ENCODE assay signal across 8 cellular contexts in the genomic region with DNA sequence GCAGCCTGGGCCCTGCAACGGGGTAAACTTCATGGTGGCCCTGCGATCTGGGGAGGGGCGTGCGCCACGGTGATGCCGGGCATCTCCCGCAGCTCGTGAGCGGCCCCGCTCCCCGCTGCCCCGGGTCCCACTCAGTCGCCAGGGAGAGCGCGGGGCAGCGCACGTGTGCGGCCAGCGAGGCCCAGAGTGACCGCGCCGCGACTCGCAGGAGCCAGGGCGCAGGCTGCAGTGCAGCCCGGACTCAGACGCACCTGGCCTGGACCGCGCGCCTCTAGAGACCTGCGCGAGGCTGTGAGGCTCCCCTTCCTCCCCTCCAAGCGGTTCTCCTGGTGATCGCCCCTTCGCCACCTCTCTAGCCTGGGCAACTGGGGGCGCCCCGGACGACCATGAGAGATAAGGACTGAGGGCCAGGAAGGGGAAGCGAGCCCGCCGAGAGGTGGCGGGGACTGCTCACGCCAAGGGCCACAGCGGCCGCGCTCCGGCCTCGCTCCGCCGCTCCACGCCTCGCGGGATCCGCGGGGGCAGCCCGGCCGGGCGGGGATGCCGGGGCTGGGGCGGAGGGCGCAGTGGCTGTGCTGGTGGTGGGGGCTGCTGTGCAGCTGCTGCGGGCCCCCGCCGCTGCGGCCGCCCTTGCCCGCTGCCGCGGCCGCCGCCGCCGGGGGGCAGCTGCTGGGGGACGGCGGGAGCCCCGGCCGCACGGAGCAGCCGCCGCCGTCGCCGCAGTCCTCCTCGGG. TPM values are rescaled to one million over a fixed set of nuclear protein-coding genes. Genes with fewer than 3 reads are reported as not detected.
DNase-seq lines count a peak whose midpoint lies in the region; ATAC-seq and TF ChIP-seq lines count a peak whose summit lies in the region.

No MANE protein-coding gene starts in this region.

- peak overlapping the region in 6 of 7 donors; percentile 42 to 83 (median 65) for H3K4me3 Mint-ChIP-seq in CD8-positive, alpha-beta memory T cell

- H3K27me3 ChIP-seq in CD8-positive, alpha-beta memory T cell (ENCODE audit: insufficient read depth, low read length, poor library complexity, severe bottlenecking) = peaks cover 43% of the 10 kb centered on the region
- H3K27me3 ChIP-seq in MG63 (peaks cover 47% of the 10 kb centered on the region), lung (ENCODE audit: control insufficient read depth, insufficient read depth) (peaks cover 3% of the 10 kb centered on the region), uterus (peaks cover 0 to 23% of the 10 kb centered on the region in 2 donors)

- peaks cover 13 to 26% (median 16%) of the 10 kb centered on the region in 3 donors for H3K4me1 Mint-ChIP-seq in CD8-positive, alpha-beta memory T cell

- WGBS in lung, 2 donors = 1% methylated on average over 40 to 84 of the region's 84 CpGs

- no peak for TF ChIP-seq POLR2A in uterus (IDR thresholded peaks at IDR 0.05)

- peaks cover 11% of the 10 kb centered on the region for H3K4me1 ChIP-seq in CD8-positive, alpha-beta memory T cell (ENCODE audit: insufficient read depth, low read length)
- H3K4me1 ChIP-seq in lung (ENCODE audit: control insufficient read depth in 2 of 2, insufficient read depth in 2 of 2, low read length in 2 of 2) = peaks cover 0 to 26% of the 10 kb centered on the region in 2 donors
- peaks cover 0 to 10% of the 10 kb centered on the region in 2 donors for H3K4me1 ChIP-seq in uterus

- CTCF ChIA-PET in CD8-positive, alpha-beta memory T cell (lab: Charles Lee) = interaction anchor here (0.7 kb wide), 1 partner anchor 96 kb away, joined by 3 read pairs; no protein-coding TSS in a partner anchor

- no peak overlapping the region for H3K27ac ChIP-seq in CD8-positive, alpha-beta memory T cell (ENCODE audit: low read depth, low read length)
- H3K27ac ChIP-seq in lung (ENCODE audit: low read depth in 1 of 2, low read length in 1 of 2) (peak overlapping the region in 1 of 2 donors; percentile 81), uterus (no peak overlapping the region)

- POLR2A ChIA-PET in CD8-positive, alpha-beta memory T cell (lab: Charles Lee) = no interaction called here

- H3K36me3 Mint-ChIP-seq in CD8-positive, alpha-beta memory T cell = no peaks in the 10 kb centered on the region

- no peak overlapping the region for H3K27ac Mint-ChIP-seq in CD8-positive, alpha-beta memory T cell

- H3K9me3 ChIP-seq in CD8-positive, alpha-beta memory T cell (ENCODE audit: low read length) = no peaks in the 10 kb centered on the region
- H3K9me3 ChIP-seq in MG63 (no peaks in the 10 kb centered on the region), lung (ENCODE audit: control insufficient read depth in 2 of 2, insufficient read depth in 1 of 2, low read length in 1 of 2) (peaks cover 0 to 2% of the 10 kb centered on the region in 2 donors), uterus (no peaks in the 10 kb centered on the region)

- intact Hi-C loops in uterus (cut with DNase I; ENCODE audit: low total_unique reads) = loop anchor here (5.0 to 10.0 kb wide), 2 partner anchors 181 to 268 kb away; no protein-coding TSS in a partner anchor

- H3K9me3 Mint-ChIP-seq in CD8-positive, alpha-beta memory T cell = peaks cover 0 to 4% (median 0%) of the 10 kb centered on the region in 5 donors

- no peaks in the 10 kb centered on the region for H3K36me3 ChIP-seq in CD8-positive, alpha-beta memory T cell (ENCODE audit: insufficient read depth, low read length)
- H3K36me3 ChIP-seq in MG63 (no peaks in the 10 kb centered on the region), lung (ENCODE audit: control insufficient read depth in 2 of 2, insufficient read depth in 2 of 2, low read length in 2 of 2) (no peaks in the 10 kb centered on the region), uterus (no peaks in the 10 kb centered on the region)

- no peak overlapping the region for H3K4me3 ChIP-seq in CD8-positive, alpha-beta memory T cell (ENCODE audit: low read length)
- H3K4me3 ChIP-seq in MG63 (peak overlapping the region; percentile 56), cardiac fibroblast (replicated peaks in 1 of 2; ENCODE audit: low read depth in 2 of 2, low read length in 2 of 2) (peak overlapping the region; percentile 67 to 76), lung (peak overlapping the region; percentile 67), uterus (peak overlapping the region; percentile 45 to 51)

- H3K27me3 Mint-ChIP-seq in CD8-positive, alpha-beta memory T cell = peaks cover 61 to 76% of the 10 kb centered on the region in 2 donors

- DNase-seq in CD8-positive, alpha-beta memory T cell = no peak
- DNase-seq in MG63 (no peak), cardiac fibroblast (ENCODE audit: low read depth in 2 of 2) (peak; percentile 12 to 24), lung (ENCODE audit: low spot score) (no peak), uterus (no peak), cerebellar nuclear complex (lab: John Stamatoyannopoulos, UW) (no peak)

- no peak for TF ChIP-seq CTCF in cardiac fibroblast (IDR thresholded peaks at IDR 0.05; ENCODE audit: low read depth, low read length)
- TF ChIP-seq CTCF in lung (IDR thresholded peaks at IDR 0.05; ENCODE audit: control extremely low read depth, extremely low read depth) = no peak
- TF ChIP-seq CTCF in uterus (IDR thresholded peaks at IDR 0.05) = no peak

- peak; percentile 9 for ATAC-seq in GM19397 (IDR thresholded peaks at IDR 0.05; ENCODE audit: unreplicated experiment)
- no peak for ATAC-seq in lung (ENCODE audit: insufficient read depth, low FRiP score)
- no peak for ATAC-seq in HG03139 (IDR thresholded peaks at IDR 0.05; ENCODE audit: unreplicated experiment)

RNA-seq across cellular contexts. Expression of a gene that starts 0.7 kb away (rescaled TPM):
- not detected for total RNA-seq in CD8-positive, alpha-beta memory T cell
- not detected for polyA plus RNA-seq in CD8-positive, alpha-beta memory T cell
- total RNA-seq in MG63 (2014; rRNA removed; shearing (Covaris generic); ENCODE audit: low replicate concordance) = 0.74 and 0.82 TPM in 2 replicates
- total RNA-seq in lung (10 to 100 TPM in 1 of 2 donors, 1 to 10 TPM in 1; 7.5 to 13.7 TPM), uterus (1 to 10 TPM; 2.2 to 8.5 (median 4.4) TPM)
- polyA plus RNA-seq in lung = 10 to 100 TPM in 1 of 2 donors, 1 to 10 TPM in 1; 2.3 to 17.3 TPM

Comparison
In these comparisons a context has a peak if more than half of its experiments do, and no peak if none do; other contexts are left out.
1. DNase-seq: peak in cardiac fibroblast (2 of 2); none in CD8-positive, alpha-beta memory T cell (0 of 5), MG63 (single experiment), lung (single experiment), uterus (0 of 2) and cerebellar nuclear complex (0 of 2).